1 cellular context compared by ENCODE assay signal in the genomic region with DNA sequence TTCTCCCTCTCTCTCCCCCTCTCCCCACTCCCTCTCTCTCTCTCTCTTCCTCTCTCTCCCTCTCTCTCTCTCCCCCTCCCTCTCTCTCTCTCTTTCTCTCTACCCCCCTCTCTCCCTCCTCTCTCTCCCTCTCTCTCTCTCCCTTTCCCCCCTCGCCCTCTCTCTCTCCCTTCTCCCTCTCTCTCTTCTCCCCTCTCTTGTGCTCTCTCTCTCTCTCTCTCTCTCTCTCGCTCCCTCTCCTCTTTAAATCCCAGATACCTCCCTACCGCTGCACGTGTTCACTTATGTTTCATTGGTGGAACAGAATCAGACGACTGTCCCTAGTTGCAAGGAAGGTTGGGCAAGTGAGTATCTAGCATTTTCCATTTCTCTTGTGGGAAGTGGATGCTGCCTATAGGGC.
TF ChIP-seq lines count a peak whose summit lies in the region.

No MANE protein-coding gene starts in this region.

TF ChIP-seq in GM23338, 12 proteins besides CTCF, POLR2A, EP300 and RAD21:
- TF ChIP-seq, protein P1, sequence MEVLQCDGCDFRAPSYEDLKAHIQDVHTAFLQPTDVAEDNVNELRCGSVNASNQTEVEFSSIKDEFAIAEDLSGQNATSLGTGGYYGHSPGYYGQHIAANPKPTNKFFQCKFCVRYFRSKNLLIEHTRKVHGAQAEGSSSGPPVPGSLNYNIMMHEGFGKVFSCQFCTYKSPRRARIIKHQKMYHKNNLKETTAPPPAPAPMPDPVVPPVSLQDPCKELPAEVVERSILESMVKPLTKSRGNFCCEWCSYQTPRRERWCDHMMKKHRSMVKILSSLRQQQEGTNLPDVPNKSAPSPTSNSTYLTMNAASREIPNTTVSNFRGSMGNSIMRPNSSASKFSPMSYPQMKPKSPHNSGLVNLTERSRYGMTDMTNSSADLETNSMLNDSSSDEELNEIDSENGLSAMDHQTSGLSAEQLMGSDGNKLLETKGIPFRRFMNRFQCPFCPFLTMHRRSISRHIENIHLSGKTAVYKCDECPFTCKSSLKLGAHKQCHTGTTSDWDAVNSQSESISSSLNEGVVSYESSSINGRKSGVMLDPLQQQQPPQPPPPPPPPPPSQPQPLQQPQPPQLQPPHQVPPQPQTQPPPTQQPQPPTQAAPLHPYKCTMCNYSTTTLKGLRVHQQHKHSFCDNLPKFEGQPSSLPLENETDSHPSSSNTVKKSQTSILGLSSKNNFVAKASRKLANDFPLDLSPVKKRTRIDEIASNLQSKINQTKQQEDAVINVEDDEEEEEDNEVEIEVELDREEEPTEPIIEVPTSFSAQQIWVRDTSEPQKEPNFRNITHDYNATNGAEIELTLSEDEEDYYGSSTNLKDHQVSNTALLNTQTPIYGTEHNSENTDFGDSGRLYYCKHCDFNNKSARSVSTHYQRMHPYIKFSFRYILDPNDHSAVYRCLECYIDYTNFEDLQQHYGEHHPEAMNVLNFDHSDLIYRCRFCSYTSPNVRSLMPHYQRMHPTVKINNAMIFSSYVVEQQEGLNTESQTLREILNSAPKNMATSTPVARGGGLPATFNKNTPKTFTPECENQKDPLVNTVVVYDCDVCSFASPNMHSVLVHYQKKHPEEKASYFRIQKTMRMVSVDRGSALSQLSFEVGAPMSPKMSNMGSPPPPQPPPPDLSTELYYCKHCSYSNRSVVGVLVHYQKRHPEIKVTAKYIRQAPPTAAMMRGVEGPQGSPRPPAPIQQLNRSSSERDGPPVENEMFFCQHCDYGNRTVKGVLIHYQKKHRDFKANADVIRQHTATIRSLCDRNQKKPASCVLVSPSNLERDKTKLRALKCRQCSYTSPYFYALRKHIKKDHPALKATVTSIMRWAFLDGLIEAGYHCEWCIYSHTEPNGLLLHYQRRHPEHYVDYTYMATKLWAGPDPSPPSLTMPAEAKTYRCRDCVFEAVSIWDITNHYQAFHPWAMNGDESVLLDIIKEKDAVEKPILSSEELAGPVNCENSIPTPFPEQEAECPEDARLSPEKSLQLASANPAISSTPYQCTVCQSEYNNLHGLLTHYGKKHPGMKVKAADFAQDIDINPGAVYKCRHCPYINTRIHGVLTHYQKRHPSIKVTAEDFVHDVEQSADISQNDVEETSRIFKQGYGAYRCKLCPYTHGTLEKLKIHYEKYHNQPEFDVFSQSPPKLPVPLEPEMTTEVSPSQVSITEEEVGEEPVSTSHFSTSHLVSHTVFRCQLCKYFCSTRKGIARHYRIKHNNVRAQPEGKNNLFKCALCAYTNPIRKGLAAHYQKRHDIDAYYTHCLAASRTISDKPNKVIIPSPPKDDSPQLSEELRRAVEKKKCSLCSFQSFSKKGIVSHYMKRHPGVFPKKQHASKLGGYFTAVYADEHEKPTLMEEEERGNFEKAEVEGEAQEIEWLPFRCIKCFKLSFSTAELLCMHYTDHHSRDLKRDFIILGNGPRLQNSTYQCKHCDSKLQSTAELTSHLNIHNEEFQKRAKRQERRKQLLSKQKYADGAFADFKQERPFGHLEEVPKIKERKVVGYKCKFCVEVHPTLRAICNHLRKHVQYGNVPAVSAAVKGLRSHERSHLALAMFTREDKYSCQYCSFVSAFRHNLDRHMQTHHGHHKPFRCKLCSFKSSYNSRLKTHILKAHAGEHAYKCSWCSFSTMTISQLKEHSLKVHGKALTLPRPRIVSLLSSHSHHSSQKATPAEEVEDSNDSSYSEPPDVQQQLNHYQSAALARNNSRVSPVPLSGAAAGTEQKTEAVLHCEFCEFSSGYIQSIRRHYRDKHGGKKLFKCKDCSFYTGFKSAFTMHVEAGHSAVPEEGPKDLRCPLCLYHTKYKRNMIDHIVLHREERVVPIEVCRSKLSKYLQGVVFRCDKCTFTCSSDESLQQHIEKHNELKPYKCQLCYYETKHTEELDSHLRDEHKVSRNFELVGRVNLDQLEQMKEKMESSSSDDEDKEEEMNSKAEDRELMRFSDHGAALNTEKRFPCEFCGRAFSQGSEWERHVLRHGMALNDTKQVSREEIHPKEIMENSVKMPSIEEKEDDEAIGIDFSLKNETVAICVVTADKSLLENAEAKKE (CRISPR knock-in tag; IDR thresholded peaks at IDR 0.05) = no peak
- no peak for TF ChIP-seq JUNB (IDR thresholded peaks at IDR 0.05; ENCODE audit: unreplicated experiment)
- TF ChIP-seq, protein P2, sequence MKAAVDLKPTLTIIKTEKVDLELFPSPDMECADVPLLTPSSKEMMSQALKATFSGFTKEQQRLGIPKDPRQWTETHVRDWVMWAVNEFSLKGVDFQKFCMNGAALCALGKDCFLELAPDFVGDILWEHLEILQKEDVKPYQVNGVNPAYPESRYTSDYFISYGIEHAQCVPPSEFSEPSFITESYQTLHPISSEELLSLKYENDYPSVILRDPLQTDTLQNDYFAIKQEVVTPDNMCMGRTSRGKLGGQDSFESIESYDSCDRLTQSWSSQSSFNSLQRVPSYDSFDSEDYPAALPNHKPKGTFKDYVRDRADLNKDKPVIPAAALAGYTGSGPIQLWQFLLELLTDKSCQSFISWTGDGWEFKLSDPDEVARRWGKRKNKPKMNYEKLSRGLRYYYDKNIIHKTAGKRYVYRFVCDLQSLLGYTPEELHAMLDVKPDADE (IDR thresholded peaks at IDR 0.05) = no peak
- no peak for TF ChIP-seq CREB1 (CRISPR knock-in tag; IDR thresholded peaks at IDR 0.05; ENCODE audit: low read depth)
- TF ChIP-seq, protein P3, sequence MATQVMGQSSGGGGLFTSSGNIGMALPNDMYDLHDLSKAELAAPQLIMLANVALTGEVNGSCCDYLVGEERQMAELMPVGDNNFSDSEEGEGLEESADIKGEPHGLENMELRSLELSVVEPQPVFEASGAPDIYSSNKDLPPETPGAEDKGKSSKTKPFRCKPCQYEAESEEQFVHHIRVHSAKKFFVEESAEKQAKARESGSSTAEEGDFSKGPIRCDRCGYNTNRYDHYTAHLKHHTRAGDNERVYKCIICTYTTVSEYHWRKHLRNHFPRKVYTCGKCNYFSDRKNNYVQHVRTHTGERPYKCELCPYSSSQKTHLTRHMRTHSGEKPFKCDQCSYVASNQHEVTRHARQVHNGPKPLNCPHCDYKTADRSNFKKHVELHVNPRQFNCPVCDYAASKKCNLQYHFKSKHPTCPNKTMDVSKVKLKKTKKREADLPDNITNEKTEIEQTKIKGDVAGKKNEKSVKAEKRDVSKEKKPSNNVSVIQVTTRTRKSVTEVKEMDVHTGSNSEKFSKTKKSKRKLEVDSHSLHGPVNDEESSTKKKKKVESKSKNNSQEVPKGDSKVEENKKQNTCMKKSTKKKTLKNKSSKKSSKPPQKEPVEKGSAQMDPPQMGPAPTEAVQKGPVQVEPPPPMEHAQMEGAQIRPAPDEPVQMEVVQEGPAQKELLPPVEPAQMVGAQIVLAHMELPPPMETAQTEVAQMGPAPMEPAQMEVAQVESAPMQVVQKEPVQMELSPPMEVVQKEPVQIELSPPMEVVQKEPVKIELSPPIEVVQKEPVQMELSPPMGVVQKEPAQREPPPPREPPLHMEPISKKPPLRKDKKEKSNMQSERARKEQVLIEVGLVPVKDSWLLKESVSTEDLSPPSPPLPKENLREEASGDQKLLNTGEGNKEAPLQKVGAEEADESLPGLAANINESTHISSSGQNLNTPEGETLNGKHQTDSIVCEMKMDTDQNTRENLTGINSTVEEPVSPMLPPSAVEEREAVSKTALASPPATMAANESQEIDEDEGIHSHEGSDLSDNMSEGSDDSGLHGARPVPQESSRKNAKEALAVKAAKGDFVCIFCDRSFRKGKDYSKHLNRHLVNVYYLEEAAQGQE (IDR thresholded peaks at IDR 0.05; ENCODE audit: unreplicated experiment) = no peak
- no peak for TF ChIP-seq ZNF331 (CRISPR knock-in tag; IDR thresholded peaks at IDR 0.05; ENCODE audit: low read depth)
- no peak for TF ChIP-seq EZH2phosphoT487 (IDR thresholded peaks at IDR 0.05; ENCODE audit: unreplicated experiment)
- no peak for TF ChIP-seq POLR2AphosphoS5 (IDR thresholded peaks at IDR 0.05; ENCODE audit: low read depth)
- no peak for TF ChIP-seq NANOG (IDR thresholded peaks at IDR 0.05; ENCODE audit: borderline replicate concordance)
- TF ChIP-seq STAT1 (IDR thresholded peaks at IDR 0.05; ENCODE audit: unreplicated experiment) = no peak
- no peak for TF ChIP-seq ZNF114 (CRISPR knock-in tag; IDR thresholded peaks at IDR 0.05)
- TF ChIP-seq EZH2 (IDR thresholded peaks at IDR 0.05; ENCODE audit: low read depth, unreplicated experiment) = no peak
